ENCODE assay signal across 26 cellular contexts in the genomic region with DNA sequence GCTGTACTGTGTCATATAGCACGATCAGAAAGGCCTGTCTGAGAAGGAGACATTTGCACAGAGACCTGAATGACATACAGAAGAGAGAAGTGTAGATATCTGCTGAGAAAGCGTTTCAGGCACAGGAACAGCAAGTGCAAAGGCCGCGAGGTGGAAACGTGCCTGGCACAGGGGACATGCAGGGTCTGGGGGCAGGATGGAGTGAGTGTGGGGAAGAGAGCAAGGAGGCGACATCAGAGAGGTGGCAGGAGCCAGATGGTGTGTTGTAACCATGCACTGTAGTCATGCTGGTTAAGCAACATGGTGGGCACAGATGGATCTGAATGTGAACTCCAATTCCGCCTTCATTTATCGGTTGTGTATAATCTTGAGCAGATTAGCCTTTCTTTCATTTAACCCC. TPM values are rescaled to one million over a fixed set of nuclear protein-coding genes. Genes with fewer than 3 reads are reported as not detected.
DNase-seq lines count a peak whose midpoint lies in the region; ATAC-seq and TF ChIP-seq lines count a peak whose summit lies in the region.
"Had no signal": no experiment of that assay in that cellular context is flagged by ENCODE, and none has a peak within 500 bp of the region (broad histone marks: within the 10 kb centered on the region; RNA-seq: fewer than 3 reads in every experiment).

No MANE protein-coding gene starts in this region.

- H3K36me3 Mint-ChIP-seq in stimulated activated effector memory CD8-positive, alpha-beta T cell treated with anti-CD3 and anti-CD28 coated beads, Interleukin-12 subunit alpha, Interleukin-12 subunit beta, amount 100 ng/mL, for 72 hours, result no peaks in the 10 kb centered on the region
- no peaks in the 10 kb centered on the region for H3K36me3 Mint-ChIP-seq in WTC11
- H3K36me3 Mint-ChIP-seq: CD8-positive, alpha-beta T cell; IgD-negative memory B cell had no signal

- no peaks in the 10 kb centered on the region for H3K4me1 Mint-ChIP-seq in stimulated activated effector memory CD8-positive, alpha-beta T cell treated with anti-CD3 and anti-CD28 coated beads, Interleukin-12 subunit alpha, Interleukin-12 subunit beta, amount 100 ng/mL, for 72 hours
- H3K4me1 Mint-ChIP-seq in WTC11, result no peaks in the 10 kb centered on the region
- H3K4me1 Mint-ChIP-seq: IgD-negative memory B cell had no signal

- no peak for ATAC-seq in stimulated activated effector memory CD8-positive, alpha-beta T cell treated with anti-CD3 and anti-CD28 coated beads, Interleukin-12 subunit alpha, Interleukin-12 subunit beta, amount 100 ng/mL, for 72 hours
- ATAC-seq in WTC11, result no peak
- ATAC-seq: CD8-positive, alpha-beta T cell; HCT116 had no signal

- no peak overlapping the region for H3K4me3 Mint-ChIP-seq in stimulated activated effector memory CD8-positive, alpha-beta T cell treated with anti-CD3 and anti-CD28 coated beads, Interleukin-12 subunit alpha, Interleukin-12 subunit beta, amount 100 ng/mL, for 72 hours
- no peak overlapping the region for H3K4me3 Mint-ChIP-seq in WTC11
- H3K4me3 Mint-ChIP-seq: CD8-positive, alpha-beta T cell; IgD-negative memory B cell had no signal

- CTCF ChIA-PET in WTC11 (lab: Charles Lee), result interaction anchor here (1.0 to 1.1 kb wide), 3 partner anchors 8 to 68 kb away, joined by 4 to 5 read pairs (median 4); a partner anchor contains a TSS

- peak overlapping the region; percentile 10 for H3K27ac Mint-ChIP-seq in stimulated activated effector memory CD8-positive, alpha-beta T cell treated with anti-CD3 and anti-CD28 coated beads, Interleukin-12 subunit alpha, Interleukin-12 subunit beta, amount 100 ng/mL, for 72 hours
- no peak overlapping the region for H3K27ac Mint-ChIP-seq in WTC11
- H3K27ac Mint-ChIP-seq: CD8-positive, alpha-beta T cell; IgD-negative memory B cell had no signal

- H3K4me3 ChIP-seq in coronary artery, result no peak overlapping the region
- H3K4me3 ChIP-seq: BLaER1 treated with 17β-estradiol and CSF1 and Interleukin-3, amounts not matched to agents 10 nM and 100 nM; SJSA1 had no signal

- no peaks in the 10 kb centered on the region for H3K9me3 Mint-ChIP-seq in stimulated activated effector memory CD8-positive, alpha-beta T cell treated with anti-CD3 and anti-CD28 coated beads, Interleukin-12 subunit alpha, Interleukin-12 subunit beta, amount 100 ng/mL, for 72 hours
- peaks cover 10% of the 10 kb centered on the region for H3K9me3 Mint-ChIP-seq in WTC11
- H3K9me3 Mint-ChIP-seq: CD8-positive, alpha-beta T cell; IgD-negative memory B cell had no signal

- H3K27me3 Mint-ChIP-seq in WTC11 (ENCODE audit: low read depth), result peaks cover 7% of the 10 kb centered on the region; the same call in 1 of the 2 replicates
- H3K27me3 Mint-ChIP-seq: IgD-negative memory B cell had no signal

- peak; percentile 39 for DNase-seq in DMS 273 (lab: John Stamatoyannopoulos, UW; ENCODE audit: unreplicated experiment)
- DNase-seq in DMS 273 treated with DMSO at 0.1 percent for 48 hours (lab: John Stamatoyannopoulos, UW), result no peak
- DNase-seq in MV-4-11 (lab: John Stamatoyannopoulos, UW), result peak; percentile 18
- DNase-seq in coronary artery (ENCODE audit: low spot score), result peak; percentile 66
- no peak for DNase-seq in stimulated activated effector memory CD8-positive, alpha-beta T cell treated with anti-CD3 and anti-CD28 coated beads, Interleukin-12 subunit alpha, Interleukin-12 subunit beta, amount 100 ng/mL, for 72 hours (ENCODE audit: low spot score in 2 of 2)
- no peak for DNase-seq in WTC11 (ENCODE audit: low spot score)
- DNase-seq in DMS53 treated with DMSO at 0.1 percent for 48 hours (lab: John Stamatoyannopoulos, UW; ENCODE audit: unreplicated experiment), result no peak
- DNase-seq in H4 (ENCODE audit: low spot score), result no peak
- DNase-seq: ACHN; CD8-positive, alpha-beta T cell; GDM1; GOT3; Karpas-422; NCI-H1092; NCI-H1436; NCI-H2029; NCI-H2171; NCI-H345; NCI-H524; NCI-H774; NK-92 treated with Interleukin-12 subunit alpha and Interleukin-12 subunit beta, amount 100 ng/mL, for 24 hours had no signal

- POLR2A ChIA-PET in WTC11 (lab: Charles Lee), result no interaction called here

- no peak overlapping the region for H3K27ac ChIP-seq in coronary artery
- H3K27ac ChIP-seq: 22Rv1; BLaER1 treated with 17β-estradiol and CSF1 and Interleukin-3, amounts not matched to agents 10 nM and 100 nM; SJSA1 had no signal

- TF ChIP-seq CTCF in coronary artery (IDR thresholded peaks at IDR 0.05) (no peak), WTC11 (IDR thresholded peaks at IDR 0.05) (no peak)

TF ChIP-seq in WTC11, 78 proteins besides CTCF, POLR2A, EP300 and RAD21:
- no peak for TF ChIP-seq TEAD1 (CRISPR knock-in tag; IDR thresholded peaks at IDR 0.05)
- no peak for TF ChIP-seq ZNF396 (CRISPR knock-in tag; IDR thresholded peaks at IDR 0.05; ENCODE audit: borderline replicate concordance)
- TF ChIP-seq, protein P1, sequence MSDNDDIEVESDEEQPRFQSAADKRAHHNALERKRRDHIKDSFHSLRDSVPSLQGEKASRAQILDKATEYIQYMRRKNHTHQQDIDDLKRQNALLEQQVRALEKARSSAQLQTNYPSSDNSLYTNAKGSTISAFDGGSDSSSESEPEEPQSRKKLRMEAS (CRISPR knock-in tag; IDR thresholded peaks at IDR 0.05), result no peak
- no peak for TF ChIP-seq OVOL2 (CRISPR knock-in tag; IDR thresholded peaks at IDR 0.05; ENCODE audit: borderline replicate concordance)
- TF ChIP-seq, protein P2, sequence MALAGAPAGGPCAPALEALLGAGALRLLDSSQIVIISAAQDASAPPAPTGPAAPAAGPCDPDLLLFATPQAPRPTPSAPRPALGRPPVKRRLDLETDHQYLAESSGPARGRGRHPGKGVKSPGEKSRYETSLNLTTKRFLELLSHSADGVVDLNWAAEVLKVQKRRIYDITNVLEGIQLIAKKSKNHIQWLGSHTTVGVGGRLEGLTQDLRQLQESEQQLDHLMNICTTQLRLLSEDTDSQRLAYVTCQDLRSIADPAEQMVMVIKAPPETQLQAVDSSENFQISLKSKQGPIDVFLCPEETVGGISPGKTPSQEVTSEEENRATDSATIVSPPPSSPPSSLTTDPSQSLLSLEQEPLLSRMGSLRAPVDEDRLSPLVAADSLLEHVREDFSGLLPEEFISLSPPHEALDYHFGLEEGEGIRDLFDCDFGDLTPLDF (CRISPR knock-in tag; IDR thresholded peaks at IDR 0.05), result no peak
- no peak for TF ChIP-seq ZNF317 (CRISPR knock-in tag; IDR thresholded peaks at IDR 0.05; ENCODE audit: borderline replicate concordance, low read depth)
- no peak for TF ChIP-seq CREB1 (CRISPR knock-in tag; IDR thresholded peaks at IDR 0.05)
- no peak for TF ChIP-seq KAT7 (CRISPR knock-in tag; IDR thresholded peaks at IDR 0.05; ENCODE audit: borderline replicate concordance)
- TF ChIP-seq, protein P3, sequence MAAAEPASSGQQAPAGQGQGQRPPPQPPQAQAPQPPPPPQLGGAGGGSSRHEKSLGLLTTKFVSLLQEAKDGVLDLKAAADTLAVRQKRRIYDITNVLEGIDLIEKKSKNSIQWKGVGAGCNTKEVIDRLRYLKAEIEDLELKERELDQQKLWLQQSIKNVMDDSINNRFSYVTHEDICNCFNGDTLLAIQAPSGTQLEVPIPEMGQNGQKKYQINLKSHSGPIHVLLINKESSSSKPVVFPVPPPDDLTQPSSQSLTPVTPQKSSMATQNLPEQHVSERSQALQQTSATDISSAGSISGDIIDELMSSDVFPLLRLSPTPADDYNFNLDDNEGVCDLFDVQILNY (CRISPR knock-in tag; IDR thresholded peaks at IDR 0.05), result no peak
- TF ChIP-seq RELA (CRISPR knock-in tag; IDR thresholded peaks at IDR 0.05; ENCODE audit: borderline replicate concordance), result no peak
- TF ChIP-seq, protein P4, sequence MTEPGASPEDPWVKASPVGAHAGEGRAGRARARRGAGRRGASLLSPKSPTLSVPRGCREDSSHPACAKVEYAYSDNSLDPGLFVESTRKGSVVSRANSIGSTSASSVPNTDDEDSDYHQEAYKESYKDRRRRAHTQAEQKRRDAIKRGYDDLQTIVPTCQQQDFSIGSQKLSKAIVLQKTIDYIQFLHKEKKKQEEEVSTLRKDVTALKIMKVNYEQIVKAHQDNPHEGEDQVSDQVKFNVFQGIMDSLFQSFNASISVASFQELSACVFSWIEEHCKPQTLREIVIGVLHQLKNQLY (CRISPR knock-in tag; IDR thresholded peaks at IDR 0.05), result no peak
- TF ChIP-seq, protein P5, sequence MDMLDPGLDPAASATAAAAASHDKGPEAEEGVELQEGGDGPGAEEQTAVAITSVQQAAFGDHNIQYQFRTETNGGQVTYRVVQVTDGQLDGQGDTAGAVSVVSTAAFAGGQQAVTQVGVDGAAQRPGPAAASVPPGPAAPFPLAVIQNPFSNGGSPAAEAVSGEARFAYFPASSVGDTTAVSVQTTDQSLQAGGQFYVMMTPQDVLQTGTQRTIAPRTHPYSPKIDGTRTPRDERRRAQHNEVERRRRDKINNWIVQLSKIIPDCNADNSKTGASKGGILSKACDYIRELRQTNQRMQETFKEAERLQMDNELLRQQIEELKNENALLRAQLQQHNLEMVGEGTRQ (CRISPR knock-in tag; IDR thresholded peaks at IDR 0.05), result no peak
- TF ChIP-seq ZNF138 (CRISPR knock-in tag; conservative IDR thresholded peaks at IDR 0.05), result no peak
- no peak for TF ChIP-seq JAZF1 (CRISPR knock-in tag; IDR thresholded peaks at IDR 0.05)

RNA-seq across cellular contexts. Expression of a gene that starts 13.0 kb away (rescaled TPM):
- 104 to 161 TPM (median 147 TPM) in 3 replicates for total RNA-seq in WTC11 (2021)
- total RNA-seq in H4 (2014; rRNA removed; shearing (Covaris generic)), result 128 and 140 TPM in 2 replicates

RNA-seq across cellular contexts. Expression of a gene that starts 13.5 kb away (rescaled TPM):
- 20.3 to 22.1 TPM (median 21.4 TPM) in 3 replicates for total RNA-seq in WTC11 (2021)
- total RNA-seq in H4 (2014; rRNA removed; shearing (Covaris generic)), result 0.37 and 1.1 TPM in 2 replicates

RNA-seq across cellular contexts. Expression of a gene that starts 19.8 kb away (rescaled TPM):
- 70.6 to 79.8 TPM (median 73.5 TPM) in 3 replicates for total RNA-seq in WTC11 (2021)
- 53.2 and 72.4 TPM in 2 replicates for total RNA-seq in H4 (2014; rRNA removed; shearing (Covaris generic))

RNA-seq across cellular contexts. Expression of a gene that starts 24.5 kb away (rescaled TPM):
- 39.0 to 47.8 TPM (median 46.0 TPM) in 3 replicates for total RNA-seq in WTC11 (2021)
- 35.8 and 40.5 TPM in 2 replicates for total RNA-seq in H4 (2014; rRNA removed; shearing (Covaris generic))

RNA-seq across cellular contexts. Expression of a gene that starts 32.5 kb away (rescaled TPM):
- 6.0 to 7.3 TPM (median 6.5 TPM) in 3 replicates for total RNA-seq in WTC11 (2021)
- 14.6 and 28.0 TPM in 2 replicates for total RNA-seq in H4 (2014; rRNA removed; shearing (Covaris generic))

Comparison
In these comparisons a context has a peak if more than half of its experiments do, and no peak if none do; other contexts are left out.
1. DNase-seq: peak in DMS 273 (single experiment), MV-4-11 (single experiment) and coronary artery (single experiment); none in DMS 273 treated with DMSO at 0.1 percent for 48 hours (single experiment), stimulated activated effector memory CD8-positive, alpha-beta T cell treated with anti-CD3 and anti-CD28 coated beads, Interleukin-12 subunit alpha, Interleukin-12 subunit beta, amount 100 ng/mL, for 72 hours (0 of 2), WTC11 (single experiment), DMS53 treated with DMSO at 0.1 percent for 48 hours (single experiment) and H4 (single experiment).